In genomic region chr1:232425421-232425820, GRCh38 we compare ENCODE assay signal across 22 cellular contexts.
"Had no signal": no experiment of that assay in that cellular context is flagged by ENCODE, and none has a peak within 500 bp of the region (broad histone marks: within the 10 kb centered on the region; RNA-seq: fewer than 3 reads in every experiment).

No MANE protein-coding gene starts in this region.

- H3K36me3 ChIP-seq: SJSA1 had no signal

- H3K9ac ChIP-seq: KMS-11 had no signal

- H3K27me3 ChIP-seq: SJSA1 had no signal

- H3K4me3 ChIP-seq: K562, SJSA1, SK-N-MC had no signal

- ATAC-seq: HepG2, K562 had no signal

- H3K4me2 ChIP-seq: KMS-11 had no signal

- H3K27ac ChIP-seq: KMS-11, SK-N-MC had no signal

- DNase-seq: Kasumi-1, MM.1S, NCI-H1092 treated with DMSO at 0.1 percent for 48 hours, NCI-H1436, NCI-H187, NCI-H2029, NCI-H2081 treated with DMSO at 0.1 percent for 48 hours, NCI-H2171, NCI-H226, NCI-H446, NCI-H510A, NCI-H524 treated with DMSO at 0.1 percent for 48 hours, NCI-H69, NCI-H774, Right ventricle myocardium superior, RPMI8226, SIG-M5 had no signal

- H3K9me3 ChIP-seq: SJSA1 had no signal
